Comparison of ENCODE assay signal across 34 cellular contexts in genomic region chr2:199765646-199766045, GRCh38.
"Had no signal": no experiment of that assay in that cellular context is flagged by ENCODE, and none has a peak within 500 bp of the region (broad histone marks: within the 10 kb centered on the region; RNA-seq: fewer than 3 reads in every experiment).

No MANE protein-coding gene starts in this region.

- H3K4me1 ChIP-seq: adrenal gland, body of pancreas, breast epithelium had no signal

- H3K36me3 Mint-ChIP-seq: activated CD4-positive, alpha-beta memory T cell treated with anti-CD3 and anti-CD28 coated beads for 36 hours; activated naive CD4-positive, alpha-beta T cell treated with anti-CD3 and anti-CD28 coated beads, Interleukin-2, amount 50 U/mL, for 72 hours; activated naive CD8-positive, alpha-beta T cell treated with anti-CD3 and anti-CD28 coated beads for 36 hours had no signal

- H3K9me3 ChIP-seq: adrenal gland, body of pancreas, breast epithelium had no signal

- H3K9me3 Mint-ChIP-seq: activated B cell treated with CpG ODN at 0.5 μM for 24 hours; activated CD4-positive, alpha-beta memory T cell treated with anti-CD3 and anti-CD28 coated beads for 36 hours; activated CD4-positive, alpha-beta T cell treated with anti-CD3 and anti-CD28 coated beads, Interleukin-2, amount 10 ng/mL, durations not matched to agents 24 days and 14 days; activated CD8-positive, alpha-beta T cell treated with anti-CD3 and anti-CD28 coated beads for 36 hours; activated naive CD4-positive, alpha-beta T cell treated with anti-CD3 and anti-CD28 coated beads for 36 hours; activated naive CD8-positive, alpha-beta T cell treated with anti-CD3 and anti-CD28 coated beads for 36 hours; activated T-cell treated with anti-CD3 and anti-CD28 coated beads, Interleukin-2, amount 50 U/mL, for 4 hours; activated T-helper 1 cell treated with anti-CD3 and anti-CD28 coated beads, Interleukin-12 subunit alpha, Interleukin-12 subunit beta, Interleukin-2, Interleukin-4 antibody, amounts not matched to agents 30 ng/mL and 10 ng/mL and 1 ng/mL, durations not matched to agents 14 hours and 24 hours and 36 hours; activated T-helper 17 cell treated with anti-CD3 and anti-CD28 coated beads, Interleukin-2, amount 50 U/mL, for 72 hours; T-helper 1 cell treated with Interleukin-12 subunit alpha and Interleukin-12 subunit beta and Interleukin-4 antibody, amounts not matched to agents 30 μg/mL and 1 μg/mL, for 36 hours; T-helper 2 cell treated with Interferon-gamma antibody and Interleukin-4, amounts not matched to agents 5 μg/mL and 100 μg/mL, for 36 hours had no signal

- H3K27me3 ChIP-seq: adrenal gland, body of pancreas, brain microvascular endothelial cell, breast epithelium had no signal

- ATAC-seq: activated CD8-positive, alpha-beta T cell treated with anti-CD3 and anti-CD28 coated beads for 36 hours; activated naive CD4-positive, alpha-beta T cell treated with anti-CD3 and anti-CD28 coated beads, Interleukin-2, amount 50 U/mL, for 72 hours; activated T-cell treated with anti-CD3 and anti-CD28 coated beads, Interleukin-2, amount 50 U/mL, for 4 hours; activated T-cell treated with anti-CD3 and anti-CD28 coated beads, Interleukin-2, amount 50 U/mL, for 72 hours; activated T-helper 17 cell treated with anti-CD3 and anti-CD28 coated beads, Interleukin-2, amount 50 U/mL, for 72 hours; body of pancreas had no signal

- H3K36me3 ChIP-seq: adrenal gland, brain microvascular endothelial cell, breast epithelium had no signal

- H3K27me3 Mint-ChIP-seq: activated B cell treated with CpG ODN at 0.5 μM for 24 hours; activated CD4-positive, alpha-beta memory T cell treated with anti-CD3 and anti-CD28 coated beads for 36 hours; activated CD8-positive, alpha-beta T cell treated with anti-CD3 and anti-CD28 coated beads for 36 hours; activated naive CD8-positive, alpha-beta T cell treated with anti-CD3 and anti-CD28 coated beads for 36 hours; activated T-helper 17 cell treated with anti-CD3 and anti-CD28 coated beads, Interleukin-2, amount 50 U/mL, for 72 hours had no signal

- DNase-seq: activated B cell treated with CpG ODN at 0.5 μM for 24 hours; activated CD4-positive, alpha-beta memory T cell treated with anti-CD3 and anti-CD28 coated beads for 36 hours; activated CD4-positive, alpha-beta T cell treated with anti-CD3 and anti-CD28 coated beads for 4 hours; activated CD4-positive, alpha-beta T cell treated with anti-CD3 and anti-CD28 coated beads, Interleukin-2, amount 10 ng/mL, durations not matched to agents 24 days and 14 days; activated CD4-positive, alpha-beta T cell treated with anti-CD3 and anti-CD28 coated beads, Interleukin-2, amount 50 U/mL, for 1 hour; activated CD4-positive, alpha-beta T cell treated with anti-CD3 and anti-CD28 coated beads, Interleukin-2, amount 50 U/mL, for 4 hours; activated CD4-positive, CD25-positive, alpha-beta regulatory T cell treated with anti-CD3 and anti-CD28 coated beads, Interleukin-2, amount 50 U/mL, for 72 hours; activated CD8-positive, alpha-beta memory T cell treated with anti-CD3 and anti-CD28 coated beads, Interleukin-2, amount 50 U/mL, for 4 hours; activated CD8-positive, alpha-beta T cell treated with anti-CD3 and anti-CD28 coated beads for 36 hours; activated effector memory CD4-positive, alpha-beta T cell treated with anti-CD3 and anti-CD28 coated beads, Interleukin-2, amount 50 U/mL, for 16 hours; activated gamma-delta T cell treated with Interleukin-2 at 50 U/mL for 16 hours; activated naive CD4-positive, alpha-beta T cell; activated naive CD4-positive, alpha-beta T cell treated with anti-CD3 and anti-CD28 coated beads for 36 hours; activated naive CD4-positive, alpha-beta T cell treated with anti-CD3 and anti-CD28 coated beads, Interleukin-2, amount 50 U/mL, for 16 hours; activated naive CD8-positive, alpha-beta T cell treated with anti-CD3 and anti-CD28 coated beads for 36 hours; activated T-cell treated with anti-CD3 and anti-CD28 coated beads for 4 hours; activated T-cell treated with anti-CD3 and anti-CD28 coated beads, Interleukin-2, amount 50 U/mL, for 1 hour; activated T-cell treated with anti-CD3 and anti-CD28 coated beads, Interleukin-2, amount 50 U/mL, for 4 hours; activated T-cell treated with anti-CD3 and anti-CD28 coated beads, Interleukin-2, amount 50 U/mL, for 72 hours; adrenal gland; amniotic stem cell; aorta; body of pancreas; brain microvascular endothelial cell; central memory CD4-positive, alpha-beta T cell; T-helper 2 cell; T-helper 9 cell had no signal

- H3K27ac ChIP-seq: adrenal gland, body of pancreas, brain microvascular endothelial cell, breast epithelium, VCaP had no signal

- H3K4me3 ChIP-seq: adrenal gland, body of pancreas, breast epithelium had no signal

- H3K4me1 Mint-ChIP-seq: activated B cell treated with CpG ODN at 0.5 μM for 24 hours; activated CD4-positive, alpha-beta T cell treated with anti-CD3 and anti-CD28 coated beads, Interleukin-2, amount 10 ng/mL, durations not matched to agents 24 days and 14 days; activated naive CD8-positive, alpha-beta T cell treated with anti-CD3 and anti-CD28 coated beads for 36 hours; activated T-helper 17 cell treated with anti-CD3 and anti-CD28 coated beads, Interleukin-2, amount 50 U/mL, for 72 hours had no signal

- H3K4me3 Mint-ChIP-seq: activated B cell treated with CpG ODN at 0.5 μM for 24 hours; activated CD4-positive, alpha-beta memory T cell treated with anti-CD3 and anti-CD28 coated beads for 36 hours; activated CD4-positive, alpha-beta T cell treated with anti-CD3 and anti-CD28 coated beads, Interleukin-2, amount 10 ng/mL, durations not matched to agents 24 days and 14 days; activated CD8-positive, alpha-beta T cell treated with anti-CD3 and anti-CD28 coated beads for 36 hours; activated naive CD4-positive, alpha-beta T cell treated with anti-CD3 and anti-CD28 coated beads for 36 hours; activated naive CD8-positive, alpha-beta T cell treated with anti-CD3 and anti-CD28 coated beads for 36 hours; activated T-cell treated with anti-CD3 and anti-CD28 coated beads, Interleukin-2, amount 50 U/mL, for 4 hours; activated T-cell treated with anti-CD3 and anti-CD28 coated beads, Interleukin-2, amount 50 U/mL, for 72 hours; activated T-helper 1 cell treated with anti-CD3 and anti-CD28 coated beads, Interleukin-12 subunit alpha, Interleukin-12 subunit beta, Interleukin-2, Interleukin-4 antibody, amounts not matched to agents 30 ng/mL and 10 ng/mL and 1 ng/mL, durations not matched to agents 14 hours and 24 hours and 36 hours; activated T-helper 17 cell treated with anti-CD3 and anti-CD28 coated beads, Interleukin-2, amount 50 U/mL, for 72 hours; T-helper 1 cell treated with Interleukin-12 subunit alpha and Interleukin-12 subunit beta and Interleukin-4 antibody, amounts not matched to agents 30 μg/mL and 1 μg/mL, for 36 hours; T-helper 2 cell treated with Interferon-gamma antibody and Interleukin-4, amounts not matched to agents 5 μg/mL and 100 μg/mL, for 36 hours had no signal

- H3K27ac Mint-ChIP-seq: activated B cell treated with CpG ODN at 0.5 μM for 24 hours; activated CD4-positive, alpha-beta memory T cell treated with anti-CD3 and anti-CD28 coated beads for 36 hours; activated CD4-positive, alpha-beta T cell treated with anti-CD3 and anti-CD28 coated beads, Interleukin-2, amount 10 ng/mL, durations not matched to agents 24 days and 14 days; activated CD8-positive, alpha-beta T cell treated with anti-CD3 and anti-CD28 coated beads for 36 hours; activated naive CD4-positive, alpha-beta T cell treated with anti-CD3 and anti-CD28 coated beads for 36 hours; activated naive CD4-positive, alpha-beta T cell treated with anti-CD3 and anti-CD28 coated beads, Interleukin-2, amount 50 U/mL, for 72 hours; activated naive CD8-positive, alpha-beta T cell treated with anti-CD3 and anti-CD28 coated beads for 36 hours; activated T-cell treated with anti-CD3 and anti-CD28 coated beads, Interleukin-2, amount 50 U/mL, for 72 hours; activated T-helper 1 cell treated with anti-CD3 and anti-CD28 coated beads, Interleukin-12 subunit alpha, Interleukin-12 subunit beta, Interleukin-2, Interleukin-4 antibody, amounts not matched to agents 30 ng/mL and 10 ng/mL and 1 ng/mL, durations not matched to agents 14 hours and 24 hours and 36 hours; activated T-helper 17 cell treated with anti-CD3 and anti-CD28 coated beads, Interleukin-2, amount 50 U/mL, for 72 hours; T-helper 1 cell treated with Interleukin-12 subunit alpha and Interleukin-12 subunit beta and Interleukin-4 antibody, amounts not matched to agents 30 μg/mL and 1 μg/mL, for 36 hours; T-helper 2 cell treated with Interferon-gamma antibody and Interleukin-4, amounts not matched to agents 5 μg/mL and 100 μg/mL, for 36 hours had no signal
